Comparison of ENCODE assay signal across 1 cellular context in genomic region chr9:3337515-3337914, GRCh38.
TF ChIP-seq lines count a peak whose summit lies in the region.

No MANE protein-coding gene starts in this region.

TF ChIP-seq in GM23338, 12 proteins besides CTCF, POLR2A, EP300 and RAD21 (continued from another document):
- TF ChIP-seq CREB1 (CRISPR knock-in tag; IDR thresholded peaks at IDR 0.05; ENCODE audit: low read depth): no peak
- no peak for TF ChIP-seq POLR2AphosphoS5 (IDR thresholded peaks at IDR 0.05; ENCODE audit: low read depth)
- no peak for TF ChIP-seq JUNB (IDR thresholded peaks at IDR 0.05; ENCODE audit: unreplicated experiment)
- TF ChIP-seq ZNF114 (CRISPR knock-in tag; IDR thresholded peaks at IDR 0.05): no peak
- TF ChIP-seq EZH2 (IDR thresholded peaks at IDR 0.05; ENCODE audit: low read depth, unreplicated experiment): no peak
- TF ChIP-seq STAT1 (IDR thresholded peaks at IDR 0.05; ENCODE audit: unreplicated experiment): no peak
- TF ChIP-seq REST (IDR thresholded peaks at IDR 0.05; ENCODE audit: unreplicated experiment): no peak
- TF ChIP-seq ZNF331 (CRISPR knock-in tag; IDR thresholded peaks at IDR 0.05; ENCODE audit: low read depth): no peak
- no peak for TF ChIP-seq ETS1 (IDR thresholded peaks at IDR 0.05)
- TF ChIP-seq EZH2phosphoT487 (IDR thresholded peaks at IDR 0.05; ENCODE audit: unreplicated experiment): no peak
- TF ChIP-seq NANOG (IDR thresholded peaks at IDR 0.05; ENCODE audit: borderline replicate concordance): no peak
